In the genomic region with DNA sequence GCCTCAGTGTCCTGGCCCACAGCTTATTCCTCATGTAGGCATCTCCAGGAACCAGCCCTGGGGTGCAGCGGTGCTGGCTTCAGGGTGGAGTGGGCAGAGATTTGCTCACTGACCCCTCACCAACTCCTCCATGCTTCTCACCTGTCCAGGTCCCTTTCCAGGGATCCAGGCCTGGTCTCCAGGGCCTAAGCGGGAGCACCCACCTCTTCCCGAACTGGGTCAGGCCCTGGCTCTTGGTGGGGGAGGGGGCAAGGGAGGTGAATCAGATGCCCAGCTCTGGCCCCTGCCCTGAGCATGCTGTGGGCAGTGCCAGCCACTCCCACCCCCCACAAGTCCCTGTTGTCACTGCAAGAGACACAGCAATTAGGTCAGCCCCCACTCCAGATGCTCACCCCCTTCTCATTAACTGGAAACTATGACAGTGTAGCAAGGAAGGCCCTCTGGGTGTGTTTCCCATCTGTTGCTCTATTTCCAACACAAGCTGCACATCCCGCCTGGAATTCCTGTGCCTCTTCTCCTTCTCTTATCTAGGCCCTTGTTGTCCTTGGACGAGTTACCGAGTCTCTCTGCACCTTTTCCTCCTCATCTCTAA, we compare ENCODE assay signal across 1 cellular context.
TF ChIP-seq lines count a peak whose summit lies in the region.

No MANE protein-coding gene starts in this region.

TF ChIP-seq in SK-N-SH, 30 proteins besides CTCF, POLR2A, EP300 and RAD21 (continued from another document):
- TF ChIP-seq, protein P1, sequence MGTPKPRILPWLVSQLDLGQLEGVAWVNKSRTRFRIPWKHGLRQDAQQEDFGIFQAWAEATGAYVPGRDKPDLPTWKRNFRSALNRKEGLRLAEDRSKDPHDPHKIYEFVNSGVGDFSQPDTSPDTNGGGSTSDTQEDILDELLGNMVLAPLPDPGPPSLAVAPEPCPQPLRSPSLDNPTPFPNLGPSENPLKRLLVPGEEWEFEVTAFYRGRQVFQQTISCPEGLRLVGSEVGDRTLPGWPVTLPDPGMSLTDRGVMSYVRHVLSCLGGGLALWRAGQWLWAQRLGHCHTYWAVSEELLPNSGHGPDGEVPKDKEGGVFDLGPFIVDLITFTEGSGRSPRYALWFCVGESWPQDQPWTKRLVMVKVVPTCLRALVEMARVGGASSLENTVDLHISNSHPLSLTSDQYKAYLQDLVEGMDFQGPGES (IDR thresholded peaks at IDR 0.05; ENCODE audit: low read depth, low read length) = no peak
- TF ChIP-seq GABPA (IDR thresholded peaks at IDR 0.05; ENCODE audit: low read depth) = no peak
- no peak for TF ChIP-seq SMC3 (IDR thresholded peaks at IDR 0.05; ENCODE audit: low read depth, low read length)
- TF ChIP-seq, protein P2, sequence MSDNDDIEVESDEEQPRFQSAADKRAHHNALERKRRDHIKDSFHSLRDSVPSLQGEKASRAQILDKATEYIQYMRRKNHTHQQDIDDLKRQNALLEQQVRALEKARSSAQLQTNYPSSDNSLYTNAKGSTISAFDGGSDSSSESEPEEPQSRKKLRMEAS (IDR thresholded peaks at IDR 0.05; ENCODE audit: low read depth) = no peak
- no peak for TF ChIP-seq EZH2phosphoT487 (IDR thresholded peaks at IDR 0.05; ENCODE audit: borderline replicate concordance, low read depth)
- TF ChIP-seq RCOR1 (IDR thresholded peaks at IDR 0.05; ENCODE audit: low read length) = peak; percentile 87
- no peak for TF ChIP-seq NRF1 (IDR thresholded peaks at IDR 0.05; ENCODE audit: low read depth, low read length)
- TF ChIP-seq YY1 (IDR thresholded peaks at IDR 0.05; ENCODE audit: low read depth) = no peak
- no peak for TF ChIP-seq ELF1 (IDR thresholded peaks at IDR 0.05)
- TF ChIP-seq, protein P3, sequence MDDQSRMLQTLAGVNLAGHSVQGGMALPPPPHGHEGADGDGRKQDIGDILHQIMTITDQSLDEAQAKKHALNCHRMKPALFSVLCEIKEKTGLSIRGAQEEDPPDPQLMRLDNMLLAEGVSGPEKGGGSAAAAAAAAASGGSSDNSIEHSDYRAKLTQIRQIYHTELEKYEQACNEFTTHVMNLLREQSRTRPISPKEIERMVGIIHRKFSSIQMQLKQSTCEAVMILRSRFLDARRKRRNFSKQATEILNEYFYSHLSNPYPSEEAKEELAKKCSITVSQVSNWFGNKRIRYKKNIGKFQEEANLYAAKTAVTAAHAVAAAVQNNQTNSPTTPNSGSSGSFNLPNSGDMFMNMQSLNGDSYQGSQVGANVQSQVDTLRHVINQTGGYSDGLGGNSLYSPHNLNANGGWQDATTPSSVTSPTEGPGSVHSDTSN (IDR thresholded peaks at IDR 0.05) = no peak
- TF ChIP-seq TEAD4 (IDR thresholded peaks at IDR 0.05; ENCODE audit: borderline replicate concordance, insufficient read depth) = no peak
- peak; percentile 54 for TF ChIP-seq CHD2 (IDR thresholded peaks at IDR 0.05; ENCODE audit: low read length, partially characterized antibody)
- no peak for TF ChIP-seq RXRA (IDR thresholded peaks at IDR 0.05; ENCODE audit: borderline replicate concordance, low read depth)
- no peak for TF ChIP-seq FOSL2 (IDR thresholded peaks at IDR 0.05; ENCODE audit: borderline replicate concordance, low read depth)
TF ChIP-seq in SK-N-SH: peak in this region for 2.
